In the genomic region with DNA sequence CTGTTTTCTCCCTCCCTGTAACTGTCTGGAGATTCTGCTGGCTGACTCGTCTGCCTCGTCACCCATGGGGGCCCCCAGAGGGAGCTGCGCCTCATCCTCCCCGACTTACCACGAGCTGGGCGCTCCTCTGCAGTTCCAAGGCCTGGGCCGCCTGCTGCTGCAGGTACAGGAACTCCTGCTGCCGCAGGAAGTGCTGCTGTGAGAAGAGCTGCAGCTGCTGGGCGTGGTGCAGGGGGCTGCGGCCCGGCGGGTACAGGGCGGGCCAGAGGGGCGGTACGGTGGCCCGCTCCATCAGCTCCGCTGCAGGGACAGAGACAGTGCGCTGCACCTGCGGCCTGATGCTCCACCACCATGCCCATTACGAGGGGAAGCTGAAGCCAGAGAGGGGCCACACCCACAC, we compare ENCODE assay signal across 24 cellular contexts. TPM values are rescaled to one million over a fixed set of nuclear protein-coding genes. Genes with fewer than 3 reads are reported as not detected.
A peak's percentile ranks its signal among the peaks of the same experiment; 100 is the strongest.
DNase-seq lines count a peak whose midpoint lies in the region; ATAC-seq and TF ChIP-seq lines count a peak whose summit lies in the region.
"Had no signal": no experiment of that assay in that cellular context is flagged by ENCODE, and none has a peak within 500 bp of the region (broad histone marks: within the 10 kb centered on the region; RNA-seq: fewer than 3 reads in every experiment).

No MANE protein-coding gene starts in this region.

- no peaks in the 10 kb centered on the region for H3K9me3 ChIP-seq in right cardiac atrium (ENCODE audit: control insufficient read depth, low read length)
- H3K9me3 ChIP-seq: BE2C, pancreas, upper lobe of right lung had no signal

- no peak overlapping the region for H3K27ac ChIP-seq in right cardiac atrium (ENCODE audit: low read length)
- H3K27ac ChIP-seq: hepatocyte, pancreas, upper lobe of right lung had no signal

- no peaks in the 10 kb centered on the region for H3K27me3 Mint-ChIP-seq in activated CD8-positive, alpha-beta T cell treated with anti-CD3 and anti-CD28 coated beads for 36 hours
- H3K27me3 Mint-ChIP-seq in natural killer cell (ENCODE audit: low read depth in 2 of 2), result no peaks in the 10 kb centered on the region
- H3K27me3 Mint-ChIP-seq: activated CD4-positive, alpha-beta T cell treated with anti-CD3 and anti-CD28 coated beads for 36 hours; activated naive CD4-positive, alpha-beta T cell treated with anti-CD3 and anti-CD28 coated beads, Interleukin-2, amount 50 U/mL, for 24 hours; IgD-negative memory B cell had no signal

- no peaks in the 10 kb centered on the region for H3K27me3 ChIP-seq in right cardiac atrium (ENCODE audit: control insufficient read depth, insufficient read depth)
- H3K27me3 ChIP-seq: BE2C, hepatocyte, pancreas, upper lobe of right lung had no signal

- peak; percentile 20 for ATAC-seq in activated CD8-positive, alpha-beta T cell treated with anti-CD3 and anti-CD28 coated beads for 36 hours
- no peak for ATAC-seq in natural killer cell
- ATAC-seq in right cardiac atrium, result no peak
- ATAC-seq: activated CD4-positive, alpha-beta T cell treated with anti-CD3 and anti-CD28 coated beads for 36 hours; pancreas; SK-N-SH treated with all-trans-retinoic acid at 6 μM for 48 hours; upper lobe of right lung had no signal

- DNase-seq in NCI-H748 (lab: John Stamatoyannopoulos, UW; ENCODE audit: unreplicated experiment) (peak; percentile 57), NCI-H748 treated with DMSO at 0.1 percent for 48 hours (lab: John Stamatoyannopoulos, UW) (no peak), ELR (ENCODE audit: low read depth) (peak; percentile 25), natural killer cell (no peak), right cardiac atrium (no peak), SHP77 treated with DMSO at 0.1 percent for 48 hours (lab: John Stamatoyannopoulos, UW) (no peak), NCI-H2029 (lab: John Stamatoyannopoulos, UW) (no peak)
- no peak for DNase-seq in activated CD8-positive, alpha-beta T cell treated with anti-CD3 and anti-CD28 coated beads for 36 hours
- DNase-seq: activated CD4-positive, alpha-beta T cell treated with anti-CD3 and anti-CD28 coated beads for 36 hours; activated T-cell treated with anti-CD3 and anti-CD28 coated beads for 4 hours; BE2C; DMS153; islet precursor cell; mammary epithelial cell; NCI-H2029 treated with DMSO at 0.1 percent for 48 hours; NCI-H446; NK-92 treated with Interleukin-12 subunit alpha and Interleukin-12 subunit beta, amount 100 ng/mL, for 24 hours; pancreas; stimulated activated CD4-positive, alpha-beta T cell treated with anti-CD3 and anti-CD28 coated beads, Interleukin-2, amount 100 ng/mL, for 24 hours; upper lobe of right lung had no signal

- intact Hi-C loops in activated CD8-positive, alpha-beta T cell treated with anti-CD3 and anti-CD28 coated beads for 36 hours (cut with micrococcal nuclease), result no loop called here
- intact Hi-C loops in natural killer cell (cut with micrococcal nuclease), result no loop called here
- intact Hi-C loops in right cardiac atrium (cut with DNase I), result no loop called here

- POLR2A ChIA-PET in activated CD8-positive, alpha-beta T cell treated with anti-CD3 and anti-CD28 coated beads for 36 hours (lab: Charles Lee), result interaction anchor here (0.5 to 0.7 kb wide), 2 partner anchors 24 to 189 kb away, joined by 3 to 5 read pairs; no protein-coding TSS in a partner anchor

- CTCF ChIA-PET in activated CD8-positive, alpha-beta T cell treated with anti-CD3 and anti-CD28 coated beads for 36 hours (lab: Charles Lee), result interaction anchor here (1.3 kb wide), 1 partner anchor 10 kb away, joined by 5 read pairs; no protein-coding TSS in a partner anchor

- H3K27ac Mint-ChIP-seq in activated CD8-positive, alpha-beta T cell treated with anti-CD3 and anti-CD28 coated beads for 36 hours, result peak overlapping the region; percentile 5
- peak overlapping the region; percentile 23 to 27 for H3K27ac Mint-ChIP-seq in natural killer cell
- H3K27ac Mint-ChIP-seq: activated CD4-positive, alpha-beta T cell treated with anti-CD3 and anti-CD28 coated beads for 36 hours; activated naive CD4-positive, alpha-beta T cell treated with anti-CD3 and anti-CD28 coated beads, Interleukin-2, amount 50 U/mL, for 24 hours; IgD-negative memory B cell had no signal

- 83% methylated on average over 20 of the region's 20 CpGs for WGBS in right cardiac atrium

- no peak overlapping the region for H3K4me3 ChIP-seq in right cardiac atrium (ENCODE audit: low read length)
- H3K4me3 ChIP-seq: hepatocyte, pancreas, upper lobe of right lung had no signal

- peaks cover 3% of the 10 kb centered on the region for H3K4me1 Mint-ChIP-seq in activated CD8-positive, alpha-beta T cell treated with anti-CD3 and anti-CD28 coated beads for 36 hours (ENCODE audit: low read depth)
- peaks cover 0 to 14% of the 10 kb centered on the region in 2 donors for H3K4me1 Mint-ChIP-seq in natural killer cell
- H3K4me1 Mint-ChIP-seq: activated CD4-positive, alpha-beta T cell treated with anti-CD3 and anti-CD28 coated beads for 36 hours; IgD-negative memory B cell had no signal

- H3K9me3 Mint-ChIP-seq in activated CD8-positive, alpha-beta T cell treated with anti-CD3 and anti-CD28 coated beads for 36 hours, result no peaks in the 10 kb centered on the region
- H3K9me3 Mint-ChIP-seq in natural killer cell, result no peaks in the 10 kb centered on the region
- H3K9me3 Mint-ChIP-seq: activated naive CD4-positive, alpha-beta T cell treated with anti-CD3 and anti-CD28 coated beads, Interleukin-2, amount 50 U/mL, for 24 hours; IgD-negative memory B cell had no signal

- no peak for TF ChIP-seq CTCF in activated CD8-positive, alpha-beta T cell treated with anti-CD3 and anti-CD28 coated beads for 36 hours (IDR thresholded peaks at IDR 0.05)
- no peak for TF ChIP-seq CTCF in natural killer cell (IDR thresholded peaks at IDR 0.05)

- no peaks in the 10 kb centered on the region for H3K4me1 ChIP-seq in right cardiac atrium (ENCODE audit: control insufficient read depth, insufficient read depth, low read length)
- H3K4me1 ChIP-seq: BE2C, pancreas had no signal

- H3K4me3 Mint-ChIP-seq in activated CD8-positive, alpha-beta T cell treated with anti-CD3 and anti-CD28 coated beads for 36 hours, result no peak overlapping the region
- H3K4me3 Mint-ChIP-seq in natural killer cell, result no peak overlapping the region
- H3K4me3 Mint-ChIP-seq: activated CD4-positive, alpha-beta T cell treated with anti-CD3 and anti-CD28 coated beads for 36 hours; activated naive CD4-positive, alpha-beta T cell treated with anti-CD3 and anti-CD28 coated beads, Interleukin-2, amount 50 U/mL, for 24 hours; IgD-negative memory B cell had no signal

- H3K36me3 Mint-ChIP-seq in activated CD8-positive, alpha-beta T cell treated with anti-CD3 and anti-CD28 coated beads for 36 hours (ENCODE audit: low read depth), result peaks cover 11% of the 10 kb centered on the region
- no peaks in the 10 kb centered on the region for H3K36me3 Mint-ChIP-seq in natural killer cell

RNA-seq across cellular contexts. Expression of gene TNRC18, which starts 47.7 kb away (rescaled TPM):
- 10 to 100 TPM; 43.8 to 44.2 TPM for total RNA-seq in activated CD8-positive, alpha-beta T cell treated with anti-CD3 and anti-CD28 coated beads for 36 hours
- 100 to 1,000 TPM; 111 to 127 (median 124) TPM for total RNA-seq in natural killer cell
- 10 to 100 TPM; 33.1 to 46.6 (median 39.3) TPM for total RNA-seq in right cardiac atrium
- polyA plus RNA-seq in right cardiac atrium, result 38.9 TPM

Comparison
In these comparisons a context has a peak if more than half of its experiments do, and no peak if none do; other contexts are left out.
1. DNase-seq: peak in NCI-H748 (single experiment) and ELR (single experiment); none in NCI-H748 treated with DMSO at 0.1 percent for 48 hours (single experiment), activated CD8-positive, alpha-beta T cell treated with anti-CD3 and anti-CD28 coated beads for 36 hours (single experiment), natural killer cell (single experiment), right cardiac atrium (0 of 3), SHP77 treated with DMSO at 0.1 percent for 48 hours (single experiment) and NCI-H2029 (single experiment).